Comparison of ENCODE assay signal across 10 cellular contexts in the genomic region with DNA sequence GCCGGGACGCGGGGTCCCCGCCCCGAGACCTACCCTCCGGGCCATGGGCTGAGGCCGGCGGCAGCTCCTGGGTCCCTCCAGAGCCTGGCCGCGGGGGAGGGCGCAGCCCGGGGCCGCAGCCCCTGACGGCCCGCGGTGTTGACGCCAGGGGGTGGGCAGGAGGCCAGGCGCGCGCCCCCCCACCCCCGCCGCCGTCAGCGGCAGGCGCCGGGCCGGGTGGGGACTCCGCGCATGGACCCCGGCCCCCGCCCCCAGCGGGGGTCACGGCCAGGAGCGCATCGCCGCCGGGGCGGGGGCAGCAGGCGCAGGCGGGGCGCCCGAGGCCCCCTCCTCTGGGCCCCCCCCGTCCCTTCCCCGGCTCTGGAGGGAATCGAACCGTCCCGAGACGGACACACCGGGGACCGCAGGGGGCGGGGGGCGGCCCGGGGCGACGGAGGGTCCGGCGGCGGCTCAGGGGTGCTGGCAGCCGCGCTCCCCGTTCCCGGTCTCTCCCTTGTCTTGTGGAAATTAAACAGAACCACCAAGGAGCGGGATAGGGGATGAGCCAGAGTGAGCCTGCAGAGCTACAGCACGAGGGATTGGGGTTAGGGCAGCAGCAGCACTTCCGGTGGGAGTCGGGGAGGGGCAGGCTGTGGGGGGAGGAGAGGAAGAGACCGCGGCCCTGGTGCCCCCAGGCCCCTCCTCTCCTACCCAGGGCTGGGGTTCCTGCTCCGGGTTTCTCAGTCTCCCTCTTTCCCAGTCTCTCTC. TPM values are rescaled to one million over a fixed set of nuclear protein-coding genes. Genes with fewer than 3 reads are reported as not detected.
DNase-seq lines count a peak whose midpoint lies in the region; ATAC-seq, FAIRE-seq and TF ChIP-seq lines count a peak whose summit lies in the region.
"Had no signal": no experiment of that assay in that cellular context is flagged by ENCODE, and none has a peak within 500 bp of the region (broad histone marks: within the 10 kb centered on the region; RNA-seq: fewer than 3 reads in every experiment).

Gene MEIS3, minus strand, starts transcription at position 491 of the 747 bp plus-strand sequence. Its CDS starts 446 bp downstream, at position 45.

- peaks cover 0 to 17% of the 10 kb centered on the region in 2 donors for H3K36me3 Mint-ChIP-seq in activated naive CD4-positive, alpha-beta T cell treated with anti-CD3 and anti-CD28 coated beads, Interleukin-2, amount 50 U/mL, for 72 hours
- H3K36me3 Mint-ChIP-seq in activated naive CD4-positive, alpha-beta T cell treated with anti-CD3 and anti-CD28 coated beads for 36 hours (ENCODE audit: low read depth) = no peaks in the 10 kb centered on the region

- H3K27ac Mint-ChIP-seq in activated naive CD4-positive, alpha-beta T cell treated with anti-CD3 and anti-CD28 coated beads, Interleukin-2, amount 50 U/mL, for 72 hours = no peak within 1 kb of the TSS
- H3K27ac Mint-ChIP-seq in activated naive CD4-positive, alpha-beta T cell treated with anti-CD3 and anti-CD28 coated beads for 36 hours = no peak within 1 kb of the TSS

- intact Hi-C loops in activated naive CD4-positive, alpha-beta T cell treated with anti-CD3 and anti-CD28 coated beads for 36 hours (cut with micrococcal nuclease) = no loop called here
- intact Hi-C loops in breast epithelium (cut with DNase I; ENCODE audit: low total_unique reads) = no loop called here

- H4K8ac ChIP-seq in mesendoderm (ENCODE audit: low read depth, low read length) = peak within 1 kb of the TSS; percentile 2

- H3K4me3 ChIP-seq in breast epithelium = peak within 1 kb of the TSS; percentile 63 to 86 (median 65)
- H3K4me3 ChIP-seq in mesendoderm (ENCODE audit: low read length) = peak within 1 kb of the TSS; percentile 51

- H3K4me1 ChIP-seq in breast epithelium (no peaks in the 10 kb centered on the region), mesendoderm (ENCODE audit: control insufficient read depth, low read depth, low read length) (peaks cover 11% of the 10 kb centered on the region)

- H3K27me3 ChIP-seq in breast epithelium (peaks cover 6 to 50% of the 10 kb centered on the region in 2 donors), mesendoderm (ENCODE audit: insufficient read depth, low read length, poor library complexity) (no peaks in the 10 kb centered on the region)

- no peak within 1 kb of the TSS for H2AK5ac ChIP-seq in mesendoderm (ENCODE audit: low read length)

- no peak within 1 kb of the TSS for H3K4me3 Mint-ChIP-seq in activated naive CD4-positive, alpha-beta T cell treated with anti-CD3 and anti-CD28 coated beads for 36 hours

- peak within 1 kb of the TSS; percentile 95 for H3K4me2 ChIP-seq in mesendoderm (ENCODE audit: low read length)

- peaks cover 4% of the 10 kb centered on the region for H3K79me2 ChIP-seq in mesendoderm (ENCODE audit: control insufficient read depth, insufficient read depth, low read length)

- no peaks in the 10 kb centered on the region for H3K9me3 ChIP-seq in breast epithelium
- H3K9me3 ChIP-seq: neutrophil had no signal

- H3K56ac ChIP-seq in mesendoderm (ENCODE audit: low read length) = peak within 1 kb of the TSS; percentile 76

- H3K4ac ChIP-seq in mesendoderm (ENCODE audit: low read depth, low read length) = peak within 1 kb of the TSS; percentile 25

- CTCF ChIA-PET in activated naive CD4-positive, alpha-beta T cell treated with anti-CD3 and anti-CD28 coated beads for 36 hours (lab: Charles Lee) = interaction anchor here (0.6 to 1.0 kb wide), 2 partner anchors 9 to 92 kb away, joined by 3 to 6 read pairs; no protein-coding TSS in a partner anchor

- H2BK15ac ChIP-seq in mesendoderm (replicated peaks; ENCODE audit: low read depth) = no peak within 1 kb of the TSS

- H3K27me3 Mint-ChIP-seq in activated naive CD4-positive, alpha-beta T cell treated with anti-CD3 and anti-CD28 coated beads for 36 hours (ENCODE audit: low read depth) = peaks cover 75% of the 10 kb centered on the region

- peak within 1 kb of the TSS in 1 of 2 donors; percentile 38 for H3K27ac ChIP-seq in breast epithelium
- H3K27ac ChIP-seq in mesendoderm (ENCODE audit: low read depth, low read length) = peak within 1 kb of the TSS; percentile 51
- H3K27ac ChIP-seq: neutrophil had no signal

- H3K79me1 ChIP-seq in mesendoderm (ENCODE audit: low read length) = peaks cover 5% of the 10 kb centered on the region

- DNase-seq in activated naive CD4-positive, alpha-beta T cell treated with anti-CD3 and anti-CD28 coated beads, Interleukin-2, amount 50 U/mL, for 72 hours (ENCODE audit: low spot score in 2 of 2) = no peak
- no peak for DNase-seq in activated naive CD4-positive, alpha-beta T cell treated with anti-CD3 and anti-CD28 coated beads for 36 hours
- no peak for DNase-seq in breast epithelium (ENCODE audit: low spot score in 2 of 2)
- DNase-seq in mesendoderm = peak; percentile 83
- peak; percentile 54 for DNase-seq in urothelium cell line (ENCODE audit: low spot score)
- DNase-seq in NCI-H524 (lab: John Stamatoyannopoulos, UW) = no peak
- no peak for DNase-seq in DMS79 treated with DMSO at 0.1 percent for 48 hours (lab: John Stamatoyannopoulos, UW)
- DNase-seq: activated CD4-positive, alpha-beta T cell treated with anti-CD3 and anti-CD28 coated beads, Interleukin-2, amount 50 U/mL, for 1 hour had no signal

- peak; percentile 25 to 26 for ATAC-seq in activated naive CD4-positive, alpha-beta T cell treated with anti-CD3 and anti-CD28 coated beads, Interleukin-2, amount 50 U/mL, for 72 hours
- ATAC-seq in HG02678 (IDR thresholded peaks at IDR 0.05; ENCODE audit: unreplicated experiment) = no peak

- no peaks in the 10 kb centered on the region for H3K9me3 Mint-ChIP-seq in activated naive CD4-positive, alpha-beta T cell treated with anti-CD3 and anti-CD28 coated beads, Interleukin-2, amount 50 U/mL, for 72 hours
- no peaks in the 10 kb centered on the region for H3K9me3 Mint-ChIP-seq in activated naive CD4-positive, alpha-beta T cell treated with anti-CD3 and anti-CD28 coated beads for 36 hours

- no peak within 1 kb of the TSS for H2BK5ac ChIP-seq in mesendoderm (ENCODE audit: low read length)

- no peak for TF ChIP-seq POLR2A in breast epithelium (IDR thresholded peaks at IDR 0.05)

- no peak within 1 kb of the TSS for H4K5ac ChIP-seq in mesendoderm (ENCODE audit: low read length)

- peak within 1 kb of the TSS; percentile 66 for H3K23ac ChIP-seq in mesendoderm (ENCODE audit: low read length)

- H3K4me1 Mint-ChIP-seq in activated naive CD4-positive, alpha-beta T cell treated with anti-CD3 and anti-CD28 coated beads for 36 hours (ENCODE audit: low read depth) = peaks cover 43% of the 10 kb centered on the region

- no peak for TF ChIP-seq CTCF in breast epithelium (IDR thresholded peaks at IDR 0.05)

- WGBS in mesendoderm (ENCODE audit: extremely low coverage, insufficient coverage, low lambda C conversion rate) = no CpG with 5 or more reads among the region's 69 CpGs

- H3K9ac ChIP-seq in mesendoderm (ENCODE audit: low read length) = peak within 1 kb of the TSS; percentile 75

- H3K36me3 ChIP-seq in breast epithelium (no peaks in the 10 kb centered on the region), mesendoderm (ENCODE audit: control insufficient read depth, insufficient read depth, low read length) (peaks cover 5% of the 10 kb centered on the region)
- H3K36me3 ChIP-seq: neutrophil had no signal

- no peak for FAIRE-seq in urothelium cell line (lab: Jason Lieb, UNC)

- no peak within 1 kb of the TSS for H2BK120ac ChIP-seq in mesendoderm (ENCODE audit: low read depth, low read length)

- peak within 1 kb of the TSS; percentile 71 for H3K18ac ChIP-seq in mesendoderm (ENCODE audit: low read length)

RNA-seq across cellular contexts. Expression of gene MEIS3, which starts in this region (rescaled TPM):
- under 1 TPM in 1 of 2 donors, not detected in 1; 0.12 TPM for total RNA-seq in activated naive CD4-positive, alpha-beta T cell treated with anti-CD3 and anti-CD28 coated beads, Interleukin-2, amount 50 U/mL, for 72 hours
- total RNA-seq in activated naive CD4-positive, alpha-beta T cell treated with anti-CD3 and anti-CD28 coated beads for 36 hours = not detected
- total RNA-seq in breast epithelium = 10 to 100 TPM; 13.1 to 41.6 (median 17.1) TPM
- 65.7 TPM for polyA plus RNA-seq in mesendoderm (2013, experiment 1 of 2)
- 64.6 TPM for polyA plus RNA-seq in mesendoderm (2013, experiment 2 of 2)

Comparison
In these comparisons a context has a peak if more than half of its experiments do, and no peak if none do; other contexts are left out.
1. RNA of gene MEIS3 (total RNA-seq): 13.1 to 41.6 TPM in breast epithelium; 0.12 TPM in activated naive CD4-positive, alpha-beta T cell treated with anti-CD3 and anti-CD28 coated beads, Interleukin-2, amount 50 U/mL, for 72 hours and not detected in activated naive CD4-positive, alpha-beta T cell treated with anti-CD3 and anti-CD28 coated beads for 36 hours; every median in the first group is over 10 times any median in the second.
2. Peak in ATAC-seq in activated naive CD4-positive, alpha-beta T cell treated with anti-CD3 and anti-CD28 coated beads, Interleukin-2, amount 50 U/mL, for 72 hours; RNA of the gene not detected or under 1 TPM.
3. DNase-seq: peak in mesendoderm (single experiment) and urothelium cell line (single experiment); none in activated naive CD4-positive, alpha-beta T cell treated with anti-CD3 and anti-CD28 coated beads, Interleukin-2, amount 50 U/mL, for 72 hours (0 of 2), activated naive CD4-positive, alpha-beta T cell treated with anti-CD3 and anti-CD28 coated beads for 36 hours (single experiment), breast epithelium (0 of 2), NCI-H524 (0 of 2) and DMS79 treated with DMSO at 0.1 percent for 48 hours (single experiment).